Comparison of ENCODE assay signal across 8 cellular contexts in genomic region chrX:71095971-71096701, GRCh38. TPM values are rescaled to one million over a fixed set of nuclear protein-coding genes. Genes with fewer than 3 reads are reported as not detected.
DNase-seq lines count a peak whose midpoint lies in the region; ATAC-seq and TF ChIP-seq lines count a peak whose summit lies in the region.

No MANE protein-coding gene starts in this region.

- in situ Hi-C loops in GM13977 (cut with MboI; ENCODE audit: low pct_unique_long_range_greater_than_20kb, low sequenced_read_pairs, unreplicated experiment), result no loop called here

- no peak for TF ChIP-seq CTCF in GM13977 (IDR thresholded peaks at IDR 0.05; ENCODE audit: extremely low read depth, insufficient read depth, missing control alignments)

- H3K27ac Mint-ChIP-seq in activated CD4-positive, alpha-beta T cell treated with anti-CD3 and anti-CD28 coated beads, Interleukin-2, amount 10 ng/mL, durations not matched to agents 24 days and 14 days, result peak overlapping the region; percentile 96
- H3K27ac Mint-ChIP-seq in naive B cell, result peak overlapping the region; percentile 93 to 99 (median 95)

- no peaks in the 10 kb centered on the region for H3K36me3 Mint-ChIP-seq in activated CD4-positive, alpha-beta T cell treated with anti-CD3 and anti-CD28 coated beads, Interleukin-2, amount 10 ng/mL, durations not matched to agents 24 days and 14 days (ENCODE audit: low read depth)
- H3K36me3 Mint-ChIP-seq in naive B cell, result no peaks in the 10 kb centered on the region

- no peak for DNase-seq in activated CD4-positive, alpha-beta T cell treated with anti-CD3 and anti-CD28 coated beads, Interleukin-2, amount 10 ng/mL, durations not matched to agents 24 days and 14 days
- no peak for DNase-seq in activated CD4-positive, alpha-beta T cell treated with anti-CD3 and anti-CD28 coated beads for 48 hours
- DNase-seq in SW 1271 (lab: John Stamatoyannopoulos, UW) (peak; percentile 12 to 78), epidermal melanocyte (ENCODE audit: insufficient read length, low spot score) (peak; percentile 45), naive B cell (no peak), GM13977 (ENCODE audit: low spot score) (no peak)

- no peaks in the 10 kb centered on the region for H3K9me3 Mint-ChIP-seq in activated CD4-positive, alpha-beta T cell treated with anti-CD3 and anti-CD28 coated beads, Interleukin-2, amount 10 ng/mL, durations not matched to agents 24 days and 14 days
- peaks cover 0 to 5% (median 0%) of the 10 kb centered on the region in 7 donors for H3K9me3 Mint-ChIP-seq in naive B cell

- H3K27me3 Mint-ChIP-seq in activated CD4-positive, alpha-beta T cell treated with anti-CD3 and anti-CD28 coated beads, Interleukin-2, amount 10 ng/mL, durations not matched to agents 24 days and 14 days, result no peaks in the 10 kb centered on the region
- peaks cover 0 to 20% (median 0%) of the 10 kb centered on the region in 3 donors for H3K27me3 Mint-ChIP-seq in naive B cell

- peaks cover 28% of the 10 kb centered on the region for H3K4me1 Mint-ChIP-seq in activated CD4-positive, alpha-beta T cell treated with anti-CD3 and anti-CD28 coated beads, Interleukin-2, amount 10 ng/mL, durations not matched to agents 24 days and 14 days
- H3K4me1 Mint-ChIP-seq in naive B cell, result peaks cover 15 to 43% (median 25%) of the 10 kb centered on the region in 3 donors

- intact Hi-C loops in activated CD4-positive, alpha-beta T cell treated with anti-CD3 and anti-CD28 coated beads, Interleukin-2, amount 10 ng/mL, durations not matched to agents 24 days and 14 days (cut with micrococcal nuclease), result loop anchor here (1.0 to 2.0 kb wide), 3 partner anchors 15 to 270 kb away; partner anchors contain the start of genes IL2RG, SNX12 and TAF1

- ATAC-seq in HG03571 (IDR thresholded peaks at IDR 0.05; ENCODE audit: unreplicated experiment) (peak; percentile 22), naive B cell (ENCODE audit: low read depth in 2 of 2) (peak; percentile 37 to 39), HG03378 (IDR thresholded peaks at IDR 0.05; ENCODE audit: unreplicated experiment) (no peak)

- peak overlapping the region; percentile 89 for H3K4me3 Mint-ChIP-seq in activated CD4-positive, alpha-beta T cell treated with anti-CD3 and anti-CD28 coated beads, Interleukin-2, amount 10 ng/mL, durations not matched to agents 24 days and 14 days
- H3K4me3 Mint-ChIP-seq in naive B cell, result peak overlapping the region; percentile 90 to 98 (median 94)

RNA-seq across cellular contexts. Expression of gene FOXO4, which starts 0.5 kb away (rescaled TPM):
- total RNA-seq in activated CD4-positive, alpha-beta T cell treated with anti-CD3 and anti-CD28 coated beads, Interleukin-2, amount 10 ng/mL, durations not matched to agents 24 days and 14 days, result 9.4 and 9.8 TPM in 2 replicates
- 1 to 10 TPM; 1.1 to 3.7 (median 2.2) TPM for polyA plus RNA-seq in naive B cell (ENCODE audit: low read depth in 6 of 6)

RNA-seq across cellular contexts. Expression of gene CXorf65, which starts 10.4 kb away (rescaled TPM):
- 17.9 and 24.9 TPM in 2 replicates for total RNA-seq in activated CD4-positive, alpha-beta T cell treated with anti-CD3 and anti-CD28 coated beads, Interleukin-2, amount 10 ng/mL, durations not matched to agents 24 days and 14 days
- 1 to 10 TPM in 5 of 6 donors, under 1 TPM in 1; 0.46 to 6.2 (median 2.0) TPM for polyA plus RNA-seq in naive B cell (ENCODE audit: low read depth in 6 of 6)

RNA-seq across cellular contexts. Expression of gene IL2RG, which starts 15.2 kb away (rescaled TPM):
- total RNA-seq in activated CD4-positive, alpha-beta T cell treated with anti-CD3 and anti-CD28 coated beads, Interleukin-2, amount 10 ng/mL, durations not matched to agents 24 days and 14 days, result 337 and 348 TPM in 2 replicates
- polyA plus RNA-seq in naive B cell (ENCODE audit: low read depth in 6 of 6), result 1,000 to 10,000 TPM in 1 of 6 donors, 100 to 1,000 TPM in 5; 789 to 1,133 (median 826) TPM

RNA-seq across cellular contexts. Expression of gene MED12, which starts 22.3 kb away (rescaled TPM):
- 61.0 and 65.9 TPM in 2 replicates for total RNA-seq in activated CD4-positive, alpha-beta T cell treated with anti-CD3 and anti-CD28 coated beads, Interleukin-2, amount 10 ng/mL, durations not matched to agents 24 days and 14 days
- polyA plus RNA-seq in naive B cell (ENCODE audit: low read depth in 6 of 6), result 10 to 100 TPM in 2 of 6 donors, 1 to 10 TPM in 4; 7.2 to 20.3 (median 9.0) TPM

RNA-seq across cellular contexts. Expression of gene SNX12, which starts 28.0 kb away (rescaled TPM):
- 56.0 and 57.1 TPM in 2 replicates for total RNA-seq in activated CD4-positive, alpha-beta T cell treated with anti-CD3 and anti-CD28 coated beads, Interleukin-2, amount 10 ng/mL, durations not matched to agents 24 days and 14 days
- polyA plus RNA-seq in naive B cell (ENCODE audit: low read depth in 6 of 6), result 1 to 10 TPM in 5 of 6 donors, under 1 TPM in 1; 0.86 to 7.6 (median 3.3) TPM

Comparison
In these comparisons a context has a peak if more than half of its experiments do, and no peak if none do; other contexts are left out.
1. DNase-seq: peak in SW 1271 (2 of 2) and epidermal melanocyte (single experiment); none in activated CD4-positive, alpha-beta T cell treated with anti-CD3 and anti-CD28 coated beads, Interleukin-2, amount 10 ng/mL, durations not matched to agents 24 days and 14 days (single experiment), activated CD4-positive, alpha-beta T cell treated with anti-CD3 and anti-CD28 coated beads for 48 hours (single experiment), naive B cell (single experiment) and GM13977 (single experiment).